ENCODE assay signal across 9 cellular contexts in genomic region chr10:100348389-100348927, GRCh38. TPM values are rescaled to one million over a fixed set of nuclear protein-coding genes. Genes with fewer than 3 reads are reported as not detected.
DNase-seq lines count a peak whose midpoint lies in the region; ATAC-seq, FAIRE-seq and TF ChIP-seq lines count a peak whose summit lies in the region.
"Had no signal": no experiment of that assay in that cellular context is flagged by ENCODE, and none has a peak within 500 bp of the region (broad histone marks: within the 10 kb centered on the region; RNA-seq: fewer than 3 reads in every experiment).

No MANE protein-coding gene starts in this region.

- H3K4me3 ChIP-seq in GM12864 (ENCODE audit: low read depth, low read length) (peak overlapping the region; percentile 94), Panc1 (ENCODE audit: low read depth in 2 of 2, low read length in 2 of 2) (peak overlapping the region; percentile 89 to 94), endothelial cell of umbilical vein (replicated peaks in 1 of 3; ENCODE audit: insufficient read depth in 1 of 3, low read depth in 1 of 3, low read length in 3 of 3) (peak overlapping the region; percentile 85 to 87 (median 85))

- dilution Hi-C loops in endothelial cell of umbilical vein (cut with MboI; ENCODE audit: extremely low pct_ligation_motif_present, low sequenced_read_pairs), result no loop called here

- H3K4me1 ChIP-seq in Panc1 (ENCODE audit: control insufficient read depth, insufficient read depth, low read length) (peaks cover 52% of the 10 kb centered on the region), endothelial cell of umbilical vein (ENCODE audit: control insufficient read depth, extremely low read depth, insufficient read depth, low read length) (peaks cover 43% of the 10 kb centered on the region)

- H3K9me3 ChIP-seq in Panc1 (ENCODE audit: control insufficient read depth, insufficient read depth, low read depth, low read length) (no peaks in the 10 kb centered on the region), endothelial cell of umbilical vein (replicated peaks; ENCODE audit: control insufficient read depth, insufficient read depth, low read length) (no peaks in the 10 kb centered on the region)

- H4K20me1 ChIP-seq in endothelial cell of umbilical vein (replicated peaks; ENCODE audit: control insufficient read depth, extremely low read depth, insufficient read depth, low read length), result peaks cover 9% of the 10 kb centered on the region

- peak; percentile 68 for FAIRE-seq in endothelial cell of umbilical vein (lab: Jason Lieb, UNC)

- H3K9me3 Mint-ChIP-seq in osteocyte (ENCODE audit: unreplicated experiment), result no peaks in the 10 kb centered on the region

- CTCF ChIA-PET in Panc1 (lab: Charles Lee) (interaction anchor here (1.0 kb wide), 1 partner anchor 22 kb away, joined by 3 read pairs; no protein-coding TSS in a partner anchor), endothelial cell of umbilical vein (lab: Charles Lee) (interaction anchor here (1.0 to 6.4 kb wide), 13 partner anchors 10 to 530 kb away, joined by 3 to 49 read pairs (median 6); no protein-coding TSS in a partner anchor)

- H3K27ac Mint-ChIP-seq in osteocyte (ENCODE audit: unreplicated experiment), result no peak overlapping the region

- H3K9ac ChIP-seq in endothelial cell of umbilical vein (replicated peaks; ENCODE audit: extremely low read depth, insufficient read depth, low read length), result peak overlapping the region; percentile 32

- no peak for DNase-seq in GM12864 (ENCODE audit: low read depth)
- no peak for DNase-seq in Panc1 (ENCODE audit: low read depth, low spot score)
- no peak for DNase-seq in endothelial cell of umbilical vein (ENCODE audit: low read depth, low spot score)
- no peak for DNase-seq in osteocyte (ENCODE audit: extremely low spot score, unreplicated experiment)
- no peak for DNase-seq in DMS153 treated with DMSO at 0.1 percent for 48 hours (lab: John Stamatoyannopoulos, UW; ENCODE audit: unreplicated experiment)
- DNase-seq in NCI-H2029 treated with DMSO at 0.1 percent for 48 hours (lab: John Stamatoyannopoulos, UW), result no peak

- peak overlapping the region; percentile 81 for H3K4me2 ChIP-seq in endothelial cell of umbilical vein (ENCODE audit: insufficient read depth, low read length)

- ATAC-seq in Panc1, result no peak
- no peak for ATAC-seq in GM19452 (IDR thresholded peaks at IDR 0.05; ENCODE audit: unreplicated experiment)
- no peak for ATAC-seq in HG03175 (IDR thresholded peaks at IDR 0.05; ENCODE audit: unreplicated experiment)

- no peak overlapping the region for H2AFZ ChIP-seq in endothelial cell of umbilical vein (ENCODE audit: low read depth, low read length)

- H3K27me3 ChIP-seq in Panc1 (ENCODE audit: control insufficient read depth, insufficient read depth, low read length) (no peaks in the 10 kb centered on the region), endothelial cell of umbilical vein (ENCODE audit: control insufficient read depth in 2 of 2, insufficient read depth in 2 of 2, low read length in 2 of 2) (no peaks in the 10 kb centered on the region)

- peak overlapping the region; percentile 95 for H3K4me3 Mint-ChIP-seq in osteocyte (ENCODE audit: unreplicated experiment)

- in situ Hi-C loops in Panc1 (cut with HindIII; ENCODE audit: low pct_unique_long_range_greater_than_20kb, low sequenced_read_pairs), result no loop called here

- no peaks in the 10 kb centered on the region for H3K9me1 ChIP-seq in endothelial cell of umbilical vein (replicated peaks; ENCODE audit: control insufficient read depth, extremely low read depth, insufficient read depth, low read length)

- intact Hi-C loops in Panc1 (cut with micrococcal nuclease; ENCODE audit: unreplicated experiment), result no loop called here
- intact Hi-C loops in endothelial cell of umbilical vein (cut with micrococcal nuclease), result loop anchor here (5.0 kb wide), 1 partner anchor 61 kb away; the partner anchor contains the start of gene BLOC1S2

- H3K27me3 Mint-ChIP-seq in osteocyte (ENCODE audit: unreplicated experiment), result no peaks in the 10 kb centered on the region

- H3K36me3 Mint-ChIP-seq in osteocyte (ENCODE audit: unreplicated experiment), result peaks cover 36% of the 10 kb centered on the region

- H3K36me3 ChIP-seq in Panc1 (ENCODE audit: control insufficient read depth, insufficient read depth, low read length) (peaks cover 51% of the 10 kb centered on the region), endothelial cell of umbilical vein (ENCODE audit: control insufficient read depth in 2 of 2, extremely low read depth in 1 of 2, insufficient read depth in 2 of 2, low read length in 2 of 2) (peaks cover 10 to 23% of the 10 kb centered on the region in 2 experiments)

- H3K4me1 Mint-ChIP-seq in osteocyte (ENCODE audit: unreplicated experiment), result peaks cover 53% of the 10 kb centered on the region

- BruUV-seq in Panc1 (replicated peaks; lab: Mats Ljungman, UMichigan), result no TSS peak
- BruUV-seq in endothelial cell of umbilical vein (replicated peaks; lab: Mats Ljungman, UMichigan), result no TSS peak

- peaks cover 63% of the 10 kb centered on the region for H3K79me2 ChIP-seq in endothelial cell of umbilical vein (ENCODE audit: control insufficient read depth, insufficient read depth, low read length)

- TF ChIP-seq POLR2A in endothelial cell of umbilical vein (IDR thresholded peaks at IDR 0.05; ENCODE audit: low read depth, low read length), result no peak

- TF ChIP-seq CTCF in GM12864 (IDR thresholded peaks at IDR 0.05; ENCODE audit: low read depth, low read length, missing control alignments), result no peak
- no peak for TF ChIP-seq CTCF in Panc1 (IDR thresholded peaks at IDR 0.05)
- TF ChIP-seq CTCF in endothelial cell of umbilical vein (IDR thresholded peaks at IDR 0.05; ENCODE audit: extremely low read depth in 1 of 2, insufficient read depth in 1 of 2, low read depth in 1 of 2, low read length in 2 of 2), result no peak
- TF ChIP-seq CTCF in osteocyte (IDR thresholded peaks at IDR 0.05), result no peak

- H3K27ac ChIP-seq in Panc1 (ENCODE audit: low read length), result peak overlapping the region; percentile 95
- no peak overlapping the region for H3K27ac ChIP-seq in endothelial cell of umbilical vein (ENCODE audit: insufficient read depth, low read depth, low read length)

- POLR2A ChIA-PET in Panc1 (lab: Charles Lee), result no interaction called here
- POLR2A ChIA-PET in endothelial cell of umbilical vein (lab: Charles Lee), result interaction anchor here (2.1 kb wide), 1 partner anchor 25 kb away, joined by 6 read pairs; no protein-coding TSS in a partner anchor

TF ChIP-seq in endothelial cell of umbilical vein, 7 proteins besides CTCF, POLR2A, EP300 and RAD21:
- TF ChIP-seq FOS (IDR thresholded peaks at IDR 0.05; ENCODE audit: borderline replicate concordance, insufficient read depth, low read length) (no peak), JUN (IDR thresholded peaks at IDR 0.05; ENCODE audit: borderline replicate concordance, insufficient read depth, insufficient read length, low read depth) (no peak), MYC (IDR thresholded peaks at IDR 0.05; ENCODE audit: low read depth, low read length) (no peak), EZH2 (IDR thresholded peaks at IDR 0.05; ENCODE audit: borderline replicate concordance, low read depth, low read length, severe bottlenecking) (no peak), MAX (IDR thresholded peaks at IDR 0.05; ENCODE audit: insufficient read depth, insufficient read length) (no peak), POLR2AphosphoS5 (IDR thresholded peaks at IDR 0.05; ENCODE audit: insufficient read depth, low read depth, low read length) (no peak), GATA2 (IDR thresholded peaks at IDR 0.05; ENCODE audit: insufficient read depth, insufficient read length, low read depth, low read length) (no peak)

RNA-seq across cellular contexts. Expression of gene SCD, which starts 1.4 kb away (rescaled TPM):
- total RNA-seq in Panc1 (2021; ENCODE audit: unreplicated experiment) (1,345 TPM), endothelial cell of umbilical vein (396 and 426 TPM in 2 replicates), osteocyte (77.9 and 81.4 TPM in 2 replicates)
- 948 TPM for polyA plus RNA-seq in Panc1 (2012; ENCODE audit: insufficient read length)
- 258 and 266 TPM in 2 replicates for polyA plus RNA-seq in endothelial cell of umbilical vein
- polyA plus RNA-seq in endothelial cell of umbilical vein (2011; cell fraction: cytosol; rRNA removed), result 194 and 203 TPM in 2 replicates
- polyA plus RNA-seq in endothelial cell of umbilical vein (2011; cell fraction: nucleus; rRNA removed), result 88.9 and 111 TPM in 2 replicates
- polyA plus RNA-seq in endothelial cell of umbilical vein (2012), result 165 and 255 TPM in 2 replicates
- polyA minus RNA-seq in endothelial cell of umbilical vein, result 553 and 557 TPM in 2 replicates
- 299 TPM for polyA minus RNA-seq in endothelial cell of umbilical vein (2011; cell fraction: cytosol; rRNA and poly(A)+ RNA removed)
- polyA minus RNA-seq in endothelial cell of umbilical vein (2011; cell fraction: nucleus; rRNA and poly(A)+ RNA removed), result 81.9 and 115 TPM in 2 replicates

RNA-seq across cellular contexts. Expression of gene PKD2L1, which starts 18.4 kb away (rescaled TPM):
- not detected for total RNA-seq in Panc1 (2021; ENCODE audit: unreplicated experiment)
- polyA plus RNA-seq in Panc1 (2012; ENCODE audit: insufficient read length), result not detected
- total RNA-seq in endothelial cell of umbilical vein, result not detected in 2 replicates
- polyA plus RNA-seq in endothelial cell of umbilical vein, result not detected in 2 replicates
- not detected in 2 replicates for polyA plus RNA-seq in endothelial cell of umbilical vein (2011; cell fraction: cytosol; rRNA removed)
- polyA plus RNA-seq in endothelial cell of umbilical vein (2011; cell fraction: nucleus; rRNA removed), result not detected in 2 replicates
- not detected in 2 replicates for polyA plus RNA-seq in endothelial cell of umbilical vein (2012)
- not detected in 2 replicates for polyA minus RNA-seq in endothelial cell of umbilical vein
- not detected for polyA minus RNA-seq in endothelial cell of umbilical vein (2011; cell fraction: cytosol; rRNA and poly(A)+ RNA removed)
- not detected in 2 replicates for polyA minus RNA-seq in endothelial cell of umbilical vein (2011; cell fraction: nucleus; rRNA and poly(A)+ RNA removed)
- not detected in 2 replicates for total RNA-seq in osteocyte
- total RNA-seq: M059J had no signal
